Comparison of ENCODE assay signal across 16 cellular contexts in genomic region chr1:202656057-202656456, GRCh38. TPM values are rescaled to one million over a fixed set of nuclear protein-coding genes. Genes with fewer than 3 reads are reported as not detected.
A peak's percentile ranks its signal among the peaks of the same experiment; 100 is the strongest.
DNase-seq lines count a peak whose midpoint lies in the region; ATAC-seq and TF ChIP-seq lines count a peak whose summit lies in the region.
"Had no signal": no experiment of that assay in that cellular context is flagged by ENCODE, and none has a peak within 500 bp of the region (broad histone marks: within the 10 kb centered on the region; RNA-seq: fewer than 3 reads in every experiment).

No MANE protein-coding gene starts in this region.

- H3K4me3 Mint-ChIP-seq in natural killer cell, result no peak overlapping the region
- H3K4me3 Mint-ChIP-seq in natural killer cell treated with Interleukin-12 subunit alpha and Interleukin-12 subunit beta and Interleukin-15 and Interleukin-18, amount 100 ng/mL, for 72 hours, result no peak overlapping the region

- no peak overlapping the region for H3K4me3 ChIP-seq in PC-3 (ENCODE audit: low read length)
- H3K4me3 ChIP-seq: Peyer's patch, suprapubic skin had no signal

- no TSS peak for BruUV-seq in PC-3 (replicated peaks; lab: Mats Ljungman, UMichigan)

- no peaks in the 10 kb centered on the region for H3K4me1 Mint-ChIP-seq in natural killer cell
- H3K4me1 Mint-ChIP-seq in natural killer cell treated with Interleukin-12 subunit alpha and Interleukin-12 subunit beta and Interleukin-15 and Interleukin-18, amount 100 ng/mL, for 72 hours (ENCODE audit: low read depth in 2 of 2), result no peaks in the 10 kb centered on the region

- no peaks in the 10 kb centered on the region for H3K79me2 ChIP-seq in PC-3 (ENCODE audit: low read length)

- H3K4me1 ChIP-seq in PC-3 (ENCODE audit: insufficient read depth, low read length), result no peaks in the 10 kb centered on the region
- no peaks in the 10 kb centered on the region for H3K4me1 ChIP-seq in foreskin keratinocyte
- H3K4me1 ChIP-seq: Peyer's patch, suprapubic skin had no signal

- H3K4me2 ChIP-seq in PC-3 (ENCODE audit: low read length), result no peak overlapping the region

- no peak overlapping the region for H3K27ac Mint-ChIP-seq in natural killer cell
- no peak overlapping the region for H3K27ac Mint-ChIP-seq in natural killer cell treated with Interleukin-12 subunit alpha and Interleukin-12 subunit beta and Interleukin-15 and Interleukin-18, amount 100 ng/mL, for 72 hours

- CTCF ChIA-PET in PC-3 (lab: Charles Lee), result no interaction called here

- H4K20me1 ChIP-seq in PC-3 (ENCODE audit: low read length), result no peaks in the 10 kb centered on the region

- H3K27me3 ChIP-seq in PC-3 (ENCODE audit: low read length) (peaks cover 9% of the 10 kb centered on the region; the same call in 1 of the 2 replicates), foreskin keratinocyte (peaks cover 56% of the 10 kb centered on the region)
- H3K27me3 ChIP-seq: Peyer's patch had no signal

- ATAC-seq in natural killer cell (peak in 2 of 3 donors; percentile 29 to 38), PC-3 (no peak), foreskin keratinocyte (no peak), HG03159 (IDR thresholded peaks at IDR 0.05; ENCODE audit: unreplicated experiment) (no peak), HG02759 (IDR thresholded peaks at IDR 0.05; ENCODE audit: unreplicated experiment) (no peak), GM19452 (IDR thresholded peaks at IDR 0.05; ENCODE audit: unreplicated experiment) (no peak), esophagus mucosa (no peak)
- ATAC-seq in natural killer cell treated with Interleukin-12 subunit alpha and Interleukin-12 subunit beta and Interleukin-15 and Interleukin-18, amount 100 ng/mL, for 72 hours, result no peak

- no peaks in the 10 kb centered on the region for H3K9me3 ChIP-seq in PC-3 (ENCODE audit: low read length)
- H3K9me3 ChIP-seq: Peyer's patch, suprapubic skin had no signal

- DNase-seq in natural killer cell (no peak), PC-3 (no peak), foreskin keratinocyte (no peak)
- DNase-seq in natural killer cell treated with Interleukin-12 subunit alpha and Interleukin-12 subunit beta and Interleukin-15 and Interleukin-18, amount 100 ng/mL, for 72 hours (ENCODE audit: low spot score), result no peak
- DNase-seq: activated CD4-positive, CD25-positive, alpha-beta regulatory T cell; activated gamma-delta T cell; Karpas-422; Peyer's patch; stimulated activated CD4-positive, alpha-beta T cell treated with anti-CD3 and anti-CD28 coated beads, Interleukin-4, amount 100 ng/mL, for 24 hours had no signal

- H2AFZ ChIP-seq in PC-3 (ENCODE audit: low read length), result no peak overlapping the region

- TF ChIP-seq CTCF in natural killer cell (IDR thresholded peaks at IDR 0.05), result no peak
- TF ChIP-seq CTCF in PC-3 (conservative IDR thresholded peaks at IDR 0.05; ENCODE audit: low read depth, low read length), result peak; percentile 12; the same call in 1 of the 2 replicates
- peak; percentile 29 for TF ChIP-seq CTCF in foreskin keratinocyte (conservative IDR thresholded peaks at IDR 0.05)

- H3K36me3 Mint-ChIP-seq in natural killer cell, result no peaks in the 10 kb centered on the region
- H3K36me3 Mint-ChIP-seq in natural killer cell treated with Interleukin-12 subunit alpha and Interleukin-12 subunit beta and Interleukin-15 and Interleukin-18, amount 100 ng/mL, for 72 hours, result no peaks in the 10 kb centered on the region

- no peaks in the 10 kb centered on the region for H3K36me3 ChIP-seq in PC-3 (ENCODE audit: low read depth, low read length)
- H3K36me3 ChIP-seq: Peyer's patch, suprapubic skin had no signal

- POLR2A ChIA-PET in PC-3 (lab: Charles Lee; ENCODE audit: unreplicated experiment), result no interaction called here

- H3K9me2 ChIP-seq in PC-3 (replicated peaks; ENCODE audit: low read length), result no peaks in the 10 kb centered on the region

- intact Hi-C loops in natural killer cell (cut with micrococcal nuclease) (no loop called here), PC-3 (cut with micrococcal nuclease) (no loop called here)

- H3K9me3 Mint-ChIP-seq in natural killer cell, result no peaks in the 10 kb centered on the region
- H3K9me3 Mint-ChIP-seq in natural killer cell treated with Interleukin-12 subunit alpha and Interleukin-12 subunit beta and Interleukin-15 and Interleukin-18, amount 100 ng/mL, for 72 hours, result no peaks in the 10 kb centered on the region

- no peak overlapping the region for H3K9ac ChIP-seq in PC-3 (ENCODE audit: low read length)

- peaks cover 38 to 39% of the 10 kb centered on the region in 2 donors for H3K27me3 Mint-ChIP-seq in natural killer cell (ENCODE audit: low read depth in 2 of 2)
- peaks cover 18 to 33% of the 10 kb centered on the region in 2 donors for H3K27me3 Mint-ChIP-seq in natural killer cell treated with Interleukin-12 subunit alpha and Interleukin-12 subunit beta and Interleukin-15 and Interleukin-18, amount 100 ng/mL, for 72 hours

- no peaks in the 10 kb centered on the region for H3F3A ChIP-seq in PC-3 (ENCODE audit: low read length, unreplicated experiment)

- H3K27ac ChIP-seq in PC-3 (ENCODE audit: low read length) (no peak overlapping the region), foreskin keratinocyte (no peak overlapping the region)
- H3K27ac ChIP-seq: C4-2B, Peyer's patch, suprapubic skin had no signal

RNA-seq across cellular contexts. Expression of gene SYT2, which starts 54.2 kb away (rescaled TPM):
- total RNA-seq in natural killer cell (not detected), PC-3 (2014; rRNA removed) (not detected in 2 replicates), foreskin keratinocyte (0.03 and 0.07 TPM in 2 replicates), esophagus mucosa (not detected)
- total RNA-seq in natural killer cell treated with Interleukin-12 subunit alpha and Interleukin-12 subunit beta and Interleukin-15 and Interleukin-18, amount 100 ng/mL, for 72 hours, result not detected
- 0.01 and 0.02 TPM in 2 replicates for polyA plus RNA-seq in foreskin keratinocyte
- total RNA-seq: dermis microvascular lymphatic vessel endothelial cell had no signal

Comparison
In these comparisons a context has a peak if more than half of its experiments do, and no peak if none do; other contexts are left out.
1. ATAC-seq: peak in natural killer cell (2 of 3); none in natural killer cell treated with Interleukin-12 subunit alpha and Interleukin-12 subunit beta and Interleukin-15 and Interleukin-18, amount 100 ng/mL, for 72 hours (0 of 2), PC-3 (single experiment), foreskin keratinocyte (single experiment), HG03159 (single experiment), HG02759 (single experiment), GM19452 (single experiment) and esophagus mucosa (single experiment).